ENCODE assay signal across 20 cellular contexts in the genomic region with DNA sequence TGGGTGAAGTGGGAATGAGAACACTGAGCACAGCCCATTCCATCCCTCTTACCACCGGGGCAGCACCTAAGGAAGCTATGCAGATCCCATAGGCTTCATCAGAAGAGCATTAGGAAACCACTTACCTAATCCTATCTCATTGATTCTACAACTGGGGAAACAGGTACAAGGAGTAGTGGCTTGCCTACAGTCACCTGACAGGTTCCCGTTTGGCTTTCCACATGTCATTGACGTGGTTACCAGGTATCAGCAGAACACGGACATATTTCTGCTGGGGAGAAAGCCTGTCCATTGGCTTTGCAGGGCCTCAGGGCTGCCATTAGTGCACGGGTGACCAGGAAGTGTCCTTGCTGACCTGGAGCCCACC. TPM values are rescaled to one million over a fixed set of nuclear protein-coding genes. Genes with fewer than 3 reads are reported as not detected.
"Had no signal": no experiment of that assay in that cellular context is flagged by ENCODE, and none has a peak within 500 bp of the region (broad histone marks: within the 10 kb centered on the region; RNA-seq: fewer than 3 reads in every experiment).

No MANE protein-coding gene starts in this region.

- ATAC-seq: activated CD8-positive, alpha-beta memory T cell treated with anti-CD3 and anti-CD28 coated beads, Interleukin-2, amount 10 ng/mL, durations not matched to agents 7 days and 5 days; gastroesophageal sphincter; natural killer cell; stimulated activated naive B cell treated with anti-CD40 and anti-IgM and Interleukin-4, amounts not matched to agents 10 μg/mL and 1 μg/mL and 100 μg/mL, for 72 hours had no signal

- H3K4me3 ChIP-seq: dorsolateral prefrontal cortex, gastroesophageal sphincter, ovary, tibial artery, vagina had no signal

- H3K9me3 ChIP-seq: gastroesophageal sphincter, ovary, tibial artery, vagina had no signal

- H3K27ac ChIP-seq: dorsolateral prefrontal cortex, ovary, tibial artery, vagina had no signal

- DNase-seq: activated CD4-positive, alpha-beta memory T cell treated with anti-CD3 and anti-CD28 coated beads, Interleukin-2, amount 10 ng/mL, durations not matched to agents 7 days and 5 days; activated CD4-positive, alpha-beta T cell treated with anti-CD3 and anti-CD28 coated beads for 48 hours; activated CD4-positive, CD25-positive, alpha-beta regulatory T cell; activated CD8-positive, alpha-beta memory T cell treated with anti-CD3 and anti-CD28 coated beads, Interleukin-2, amount 10 ng/mL, durations not matched to agents 7 days and 5 days; activated naive CD8-positive, alpha-beta T cell treated with anti-CD3 and anti-CD28 coated beads for 36 hours; amniotic stem cell; caudate nucleus; endodermal cell; immature natural killer cell; kidney glomerular epithelial cell; mesenchymal stem cell; natural killer cell; ovary; stimulated activated naive B cell treated with anti-CD40 and anti-IgM and Interleukin-4, amounts not matched to agents 10 μg/mL and 1 μg/mL and 100 μg/mL, for 72 hours; T-helper 1 cell; T-helper 9 cell; tibial artery had no signal

- H3K36me3 ChIP-seq: gastroesophageal sphincter, ovary, tibial artery, vagina had no signal

- H3K27me3 ChIP-seq: dorsolateral prefrontal cortex, gastroesophageal sphincter, ovary, tibial artery, vagina had no signal

RNA-seq across cellular contexts. Expression of gene AFAP1L1, which starts 11.3 kb away (rescaled TPM):
- total RNA-seq: activated CD4-positive, alpha-beta memory T cell treated with anti-CD3 and anti-CD28 coated beads, Interleukin-2, amount 10 ng/mL, durations not matched to agents 7 days and 5 days; activated CD8-positive, alpha-beta memory T cell treated with anti-CD3 and anti-CD28 coated beads, Interleukin-2, amount 10 ng/mL, durations not matched to agents 7 days and 5 days had no signal
